Comparison of ENCODE assay signal across 1 cellular context in genomic region chr12:116603516-116603915, GRCh38.
TF ChIP-seq lines count a peak whose summit lies in the region.

No MANE protein-coding gene starts in this region.

TF ChIP-seq in SK-N-SH, 30 proteins besides CTCF, POLR2A, EP300 and RAD21 (continued from another document):
- no peak for TF ChIP-seq EZH2phosphoT487 (IDR thresholded peaks at IDR 0.05; ENCODE audit: borderline replicate concordance, low read depth)
- TF ChIP-seq FOXJ3 (CRISPR knock-in tag; IDR thresholded peaks at IDR 0.05): no peak
- TF ChIP-seq SIN3A (IDR thresholded peaks at IDR 0.05; ENCODE audit: borderline replicate concordance, low read depth, low read length): no peak
- no peak for TF ChIP-seq TCF12 (IDR thresholded peaks at IDR 0.05)
